16 cellular contexts compared by ENCODE assay signal in the genomic region with DNA sequence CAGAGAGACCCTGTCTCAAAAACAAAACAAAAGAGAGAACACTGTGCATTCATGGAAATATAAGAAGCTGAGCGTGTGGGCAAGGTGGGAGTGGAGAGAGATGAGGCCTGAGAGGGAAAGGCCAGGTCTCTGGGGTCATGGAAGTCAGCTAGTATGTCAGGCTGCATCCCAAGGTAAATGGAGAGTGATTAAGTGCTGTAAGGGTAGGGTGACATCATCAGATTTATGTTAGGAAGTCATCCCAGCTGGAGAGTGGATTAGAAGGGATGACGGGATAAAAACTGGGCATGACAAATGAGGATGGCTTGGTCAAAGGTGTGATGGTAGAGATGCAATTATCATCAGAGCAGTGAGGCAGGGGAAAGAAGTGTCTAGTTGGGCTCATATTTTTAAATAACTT. TPM values are rescaled to one million over a fixed set of nuclear protein-coding genes. Genes with fewer than 3 reads are reported as not detected.
DNase-seq lines count a peak whose midpoint lies in the region; ATAC-seq and TF ChIP-seq lines count a peak whose summit lies in the region.
"Had no signal": no experiment of that assay in that cellular context is flagged by ENCODE, and none has a peak within 500 bp of the region (broad histone marks: within the 10 kb centered on the region; RNA-seq: fewer than 3 reads in every experiment).

No MANE protein-coding gene starts in this region.

- H3K36me3 ChIP-seq in WERI-Rb-1: no peaks in the 10 kb centered on the region
- H3K36me3 ChIP-seq: SJSA1 had no signal

- POLR2A ChIA-PET in CD4-positive, alpha-beta T cell (lab: Charles Lee): interaction anchor here (3.4 kb wide), 1 partner anchor 18 kb away, joined by 24 read pairs; the partner anchor contains the start of gene SRSF8

- no peaks in the 10 kb centered on the region for H3K9me3 ChIP-seq in CD4-positive, alpha-beta T cell (ENCODE audit: control insufficient read depth, low read length)
- H3K9me3 ChIP-seq in WERI-Rb-1 (ENCODE audit: severe bottlenecking): no peaks in the 10 kb centered on the region
- H3K9me3 ChIP-seq: Caco-2, SJSA1 had no signal

- H3K27ac Mint-ChIP-seq in CD4-positive, alpha-beta T cell: no peak overlapping the region
- H3K27ac Mint-ChIP-seq in neural crest cell (ENCODE audit: unreplicated experiment): no peak overlapping the region

- H3K36me3 Mint-ChIP-seq in CD4-positive, alpha-beta T cell (ENCODE audit: low read depth): peaks cover 5% of the 10 kb centered on the region
- H3K36me3 Mint-ChIP-seq in neural crest cell (ENCODE audit: low read depth): no peaks in the 10 kb centered on the region

- H3K4me1 Mint-ChIP-seq in CD4-positive, alpha-beta T cell (ENCODE audit: low read depth): peaks cover 26% of the 10 kb centered on the region
- peaks cover 37% of the 10 kb centered on the region for H3K4me1 Mint-ChIP-seq in neural crest cell

- no peak overlapping the region for H3K4me3 ChIP-seq in WERI-Rb-1 (ENCODE audit: low read depth, low read length)
- H3K4me3 ChIP-seq: SJSA1 had no signal

- H3K9me3 Mint-ChIP-seq in CD4-positive, alpha-beta T cell: no peaks in the 10 kb centered on the region
- no peaks in the 10 kb centered on the region for H3K9me3 Mint-ChIP-seq in neural crest cell

- TF ChIP-seq CTCF in C4-2B (conservative IDR thresholded peaks at IDR 0.05) (no peak), WERI-Rb-1 (IDR thresholded peaks at IDR 0.05; ENCODE audit: low read depth, low read length) (no peak), neural crest cell (conservative IDR thresholded peaks at IDR 0.05) (no peak)
- no peak for TF ChIP-seq CTCF in CD4-positive, alpha-beta T cell (IDR thresholded peaks at IDR 0.05)

- no peaks in the 10 kb centered on the region for H3K27me3 ChIP-seq in CD4-positive, alpha-beta T cell (ENCODE audit: control insufficient read depth, insufficient read depth, low read length)
- H3K27me3 ChIP-seq in WERI-Rb-1 (ENCODE audit: insufficient read depth, low read depth, severe bottlenecking): no peaks in the 10 kb centered on the region
- H3K27me3 ChIP-seq: SJSA1 had no signal

- CTCF ChIA-PET in CD4-positive, alpha-beta T cell (lab: Charles Lee): interaction anchor here (1.6 kb wide), 2 partner anchors 10 to 16 kb away, joined by 4 to 10 read pairs; no protein-coding TSS in a partner anchor

- no peak for DNase-seq in CD4-positive, alpha-beta T cell
- peak; percentile 28 for DNase-seq in WERI-Rb-1
- no peak for DNase-seq in neural crest cell (ENCODE audit: low read depth, low spot score)
- DNase-seq in stimulated activated CD4-positive, alpha-beta T cell treated with anti-CD3 and anti-CD28 coated beads, Interleukin-4, amount 100 ng/mL, for 4 hours: no peak
- DNase-seq in epidermal melanocyte (ENCODE audit: insufficient read length, low spot score): no peak
- DNase-seq in stimulated activated CD4-positive, alpha-beta T cell treated with anti-CD3 and anti-CD28 coated beads, Interleukin-4, amount 100 ng/mL, for 24 hours: no peak
- DNase-seq: Caco-2, HCEC 1CT, NCI-H1092, NCI-H2107, NCI-H226, NCI-H526 treated with DMSO at 0.1 percent for 48 hours, PC-3 had no signal

- peak overlapping the region; percentile 88 for H3K27ac ChIP-seq in C4-2B
- no peak overlapping the region for H3K27ac ChIP-seq in CD4-positive, alpha-beta T cell (ENCODE audit: low read depth, low read length)
- H3K27ac ChIP-seq in WERI-Rb-1: no peak overlapping the region
- H3K27ac ChIP-seq: SJSA1 had no signal

- H3K4me3 Mint-ChIP-seq in CD4-positive, alpha-beta T cell: peak overlapping the region; percentile 50
- peak overlapping the region; percentile 2 for H3K4me3 Mint-ChIP-seq in neural crest cell

- no peak for ATAC-seq in CD4-positive, alpha-beta T cell (ENCODE audit: poor library complexity)
- ATAC-seq: PC-3 had no signal

- H3K27me3 Mint-ChIP-seq in CD4-positive, alpha-beta T cell: peaks cover 7% of the 10 kb centered on the region
- no peaks in the 10 kb centered on the region for H3K27me3 Mint-ChIP-seq in neural crest cell (ENCODE audit: low read depth)

- intact Hi-C loops in CD4-positive, alpha-beta T cell (cut with DNase I, micrococcal nuclease): loop anchor here in 1 of 2 experiments (5.0 kb wide), 4 partner anchors 109 to 1306 kb away; partner anchors contain the start of gene JRKL

RNA-seq across cellular contexts. Expression of gene ENDOD1, which starts 3.5 kb away (rescaled TPM):
- total RNA-seq in CD4-positive, alpha-beta T cell: 1 to 10 TPM; 3.8 to 4.4 TPM
- 12.3 and 12.5 TPM in 2 replicates for total RNA-seq in neural crest cell

RNA-seq across cellular contexts. Expression of gene SRSF8, which starts 19.4 kb away (rescaled TPM):
- total RNA-seq in CD4-positive, alpha-beta T cell: 10 to 100 TPM; 67.2 to 67.9 TPM
- total RNA-seq in neural crest cell: 32.5 and 40.4 TPM in 2 replicates

RNA-seq across cellular contexts. Expression of gene KDM4F, which starts 36.9 kb away (rescaled TPM):
- not detected for total RNA-seq in CD4-positive, alpha-beta T cell
- total RNA-seq in neural crest cell: not detected in 2 replicates
- total RNA-seq: Caco-2, HT-29, PC-3, SJSA1 had no signal
